Comparison of ENCODE assay signal across 13 cellular contexts in the genomic region with DNA sequence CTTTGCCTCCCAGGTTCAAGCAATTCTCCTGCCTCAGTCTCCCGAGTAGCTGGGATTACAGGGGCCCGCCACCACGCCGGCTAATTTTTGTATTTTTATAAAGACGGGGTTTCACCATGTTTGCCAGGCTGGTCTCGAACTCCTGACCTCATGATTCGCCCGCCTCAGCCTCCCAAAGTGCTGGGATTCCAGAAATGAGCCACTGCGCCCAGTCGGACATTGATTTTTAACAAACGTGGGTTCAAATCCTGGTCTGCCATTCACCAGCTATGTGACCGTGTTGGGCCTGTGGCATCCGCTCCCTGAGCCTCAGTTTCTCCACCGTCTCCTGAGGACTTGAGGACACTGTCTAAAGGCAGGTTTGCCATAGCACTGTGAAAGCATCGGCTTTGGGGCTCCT. TPM values are rescaled to one million over a fixed set of nuclear protein-coding genes. Genes with fewer than 3 reads are reported as not detected.
DNase-seq lines count a peak whose midpoint lies in the region; ATAC-seq and TF ChIP-seq lines count a peak whose summit lies in the region.
"Had no signal": no experiment of that assay in that cellular context is flagged by ENCODE, and none has a peak within 500 bp of the region (broad histone marks: within the 10 kb centered on the region; RNA-seq: fewer than 3 reads in every experiment).

No MANE protein-coding gene starts in this region.

- H3K36me3 Mint-ChIP-seq in activated CD8-positive, alpha-beta memory T cell treated with anti-CD3 and anti-CD28 coated beads, Interleukin-2, amount 10 ng/mL, durations not matched to agents 7 days and 5 days: no peaks in the 10 kb centered on the region
- H3K36me3 Mint-ChIP-seq in chondrocyte (ENCODE audit: low read depth): no peaks in the 10 kb centered on the region
- no peaks in the 10 kb centered on the region for H3K36me3 Mint-ChIP-seq in stimulated activated memory B cell treated with anti-CD40 and anti-IgM and Interleukin-4, amounts not matched to agents 10 μg/mL and 1 μg/mL and 100 μg/mL, for 72 hours
- H3K36me3 Mint-ChIP-seq: brain had no signal

- peaks cover 8% of the 10 kb centered on the region for H3K27me3 Mint-ChIP-seq in activated CD8-positive, alpha-beta memory T cell treated with anti-CD3 and anti-CD28 coated beads, Interleukin-2, amount 10 ng/mL, durations not matched to agents 7 days and 5 days
- H3K27me3 Mint-ChIP-seq in chondrocyte (ENCODE audit: low read depth): no peaks in the 10 kb centered on the region
- no peaks in the 10 kb centered on the region for H3K27me3 Mint-ChIP-seq in stimulated activated memory B cell treated with anti-CD40 and anti-IgM and Interleukin-4, amounts not matched to agents 10 μg/mL and 1 μg/mL and 100 μg/mL, for 72 hours

- CTCF ChIA-PET in activated CD8-positive, alpha-beta memory T cell treated with anti-CD3 and anti-CD28 coated beads, Interleukin-2, amount 10 ng/mL, durations not matched to agents 7 days and 5 days (lab: Charles Lee): interaction anchor here (0.6 to 2.8 kb wide), 5 partner anchors 10 to 1558 kb away, joined by 3 to 17 read pairs (median 5); no protein-coding TSS in a partner anchor
- CTCF ChIA-PET in OCI-LY7 (lab: Charles Lee; ENCODE audit: unreplicated experiment): interaction anchor here (1.8 kb wide), 1 partner anchor 19 kb away, joined by 5 read pairs; no protein-coding TSS in a partner anchor

- peaks cover 67% of the 10 kb centered on the region for H3K4me1 ChIP-seq in OCI-LY7 (ENCODE audit: insufficient read depth, low read length, poor library complexity, severe bottlenecking)

- no peaks in the 10 kb centered on the region for H3K9me2 ChIP-seq in OCI-LY7 (ENCODE audit: insufficient read depth, low read length)

- no peak for TF ChIP-seq CTCF in OCI-LY7 (conservative IDR thresholded peaks at IDR 0.05; ENCODE audit: low read length)
- no peak for TF ChIP-seq CTCF in chondrocyte (IDR thresholded peaks at IDR 0.05)

- peak overlapping the region; percentile 74 for H3K27ac ChIP-seq in OCI-LY7 (ENCODE audit: low read depth, low read length, poor library complexity, severe bottlenecking)
- H3K27ac ChIP-seq: testis had no signal

- no peak overlapping the region for H2AFZ ChIP-seq in OCI-LY7 (ENCODE audit: low read length)

- peak; percentile 41 for DNase-seq in activated CD8-positive, alpha-beta memory T cell treated with anti-CD3 and anti-CD28 coated beads, Interleukin-2, amount 10 ng/mL, durations not matched to agents 7 days and 5 days
- DNase-seq in activated CD8-positive, alpha-beta memory T cell treated with anti-CD3 and anti-CD28 coated beads for 24 hours: no peak
- no peak for DNase-seq in OCI-LY7 (ENCODE audit: low spot score)
- DNase-seq in chondrocyte (ENCODE audit: low spot score): peak; percentile 29
- no peak for DNase-seq in COR-L47 (lab: John Stamatoyannopoulos, UW)
- DNase-seq: NCI-H187, NCI-H510A treated with DMSO at 0.1 percent for 48 hours, PC-3, testis had no signal

- no peaks in the 10 kb centered on the region for H3K36me3 ChIP-seq in OCI-LY7 (ENCODE audit: insufficient read depth, low read length)

- H3K27ac Mint-ChIP-seq in activated CD8-positive, alpha-beta memory T cell treated with anti-CD3 and anti-CD28 coated beads, Interleukin-2, amount 10 ng/mL, durations not matched to agents 7 days and 5 days: peak overlapping the region; percentile 92
- H3K27ac Mint-ChIP-seq in chondrocyte (ENCODE audit: unreplicated experiment): no peak overlapping the region
- H3K27ac Mint-ChIP-seq in stimulated activated memory B cell treated with anti-CD40 and anti-IgM and Interleukin-4, amounts not matched to agents 10 μg/mL and 1 μg/mL and 100 μg/mL, for 72 hours: peak overlapping the region; percentile 94

- peaks cover 59% of the 10 kb centered on the region for H3K4me1 Mint-ChIP-seq in activated CD8-positive, alpha-beta memory T cell treated with anti-CD3 and anti-CD28 coated beads, Interleukin-2, amount 10 ng/mL, durations not matched to agents 7 days and 5 days
- H3K4me1 Mint-ChIP-seq in chondrocyte (ENCODE audit: low read depth): peaks cover 18% of the 10 kb centered on the region
- peaks cover 89% of the 10 kb centered on the region for H3K4me1 Mint-ChIP-seq in stimulated activated memory B cell treated with anti-CD40 and anti-IgM and Interleukin-4, amounts not matched to agents 10 μg/mL and 1 μg/mL and 100 μg/mL, for 72 hours

- ATAC-seq in activated CD8-positive, alpha-beta memory T cell treated with anti-CD3 and anti-CD28 coated beads, Interleukin-2, amount 10 ng/mL, durations not matched to agents 7 days and 5 days: no peak
- ATAC-seq in stimulated activated memory B cell treated with anti-CD40 and anti-IgM and Interleukin-4, amounts not matched to agents 10 μg/mL and 1 μg/mL and 100 μg/mL, for 72 hours: no peak
- ATAC-seq in HG02938 (IDR thresholded peaks at IDR 0.05; ENCODE audit: unreplicated experiment) (no peak), HG03039 (IDR thresholded peaks at IDR 0.05; ENCODE audit: unreplicated experiment) (no peak)
- ATAC-seq: PC-3 had no signal

- no peaks in the 10 kb centered on the region for H4K20me1 ChIP-seq in OCI-LY7 (ENCODE audit: insufficient read depth, low read length)

- no peaks in the 10 kb centered on the region for H3K9me3 ChIP-seq in OCI-LY7 (ENCODE audit: low read length)
- H3K9me3 ChIP-seq: testis had no signal

- H3K9me3 Mint-ChIP-seq in activated CD8-positive, alpha-beta memory T cell treated with anti-CD3 and anti-CD28 coated beads, Interleukin-2, amount 10 ng/mL, durations not matched to agents 7 days and 5 days (ENCODE audit: low read depth): no peaks in the 10 kb centered on the region
- H3K9me3 Mint-ChIP-seq in chondrocyte (ENCODE audit: low read depth): no peaks in the 10 kb centered on the region
- H3K9me3 Mint-ChIP-seq in stimulated activated memory B cell treated with anti-CD40 and anti-IgM and Interleukin-4, amounts not matched to agents 10 μg/mL and 1 μg/mL and 100 μg/mL, for 72 hours: no peaks in the 10 kb centered on the region

- POLR2A ChIA-PET in OCI-LY7 (lab: Charles Lee): interaction anchor here (0.5 kb wide), 1 partner anchor 50 kb away, joined by 3 read pairs; no protein-coding TSS in a partner anchor

- BruUV-seq in OCI-LY7 (replicated peaks; lab: Mats Ljungman, UMichigan): no TSS peak

- H3K79me2 ChIP-seq in OCI-LY7 (ENCODE audit: insufficient read depth, low read depth, low read length): no peaks in the 10 kb centered on the region

- H3K4me2 ChIP-seq in OCI-LY7 (ENCODE audit: low read length): peak overlapping the region; percentile 82

- H3K4me3 ChIP-seq in OCI-LY7 (ENCODE audit: low read depth, low read length, poor library complexity, severe bottlenecking): no peak overlapping the region
- H3K4me3 ChIP-seq: testis had no signal

- intact Hi-C loops in OCI-LY7 (cut with micrococcal nuclease; ENCODE audit: unreplicated experiment): no loop called here

- H3K4me3 Mint-ChIP-seq in activated CD8-positive, alpha-beta memory T cell treated with anti-CD3 and anti-CD28 coated beads, Interleukin-2, amount 10 ng/mL, durations not matched to agents 7 days and 5 days: no peak overlapping the region
- H3K4me3 Mint-ChIP-seq in chondrocyte (ENCODE audit: unreplicated experiment): no peak overlapping the region
- no peak overlapping the region for H3K4me3 Mint-ChIP-seq in stimulated activated memory B cell treated with anti-CD40 and anti-IgM and Interleukin-4, amounts not matched to agents 10 μg/mL and 1 μg/mL and 100 μg/mL, for 72 hours
- H3K4me3 Mint-ChIP-seq: brain had no signal

RNA-seq across cellular contexts. Expression of gene NEK6, which starts 41.8 kb away (rescaled TPM):
- total RNA-seq in activated CD8-positive, alpha-beta memory T cell treated with anti-CD3 and anti-CD28 coated beads, Interleukin-2, amount 10 ng/mL, durations not matched to agents 7 days and 5 days: 10 to 100 TPM in 1 of 2 experiments, 1 to 10 TPM in 1; 6.3 to 10.9 TPM
- total RNA-seq in OCI-LY7 (2014; rRNA removed; shearing (Covaris generic)): 4.4 and 5.6 TPM in 2 replicates
- 12.1 and 16.4 TPM in 2 replicates for total RNA-seq in OCI-LY7 (2022)
- total RNA-seq in chondrocyte: 99.9 to 110 TPM (median 107 TPM) in 3 replicates

Comparison
In these comparisons a context has a peak if more than half of its experiments do, and no peak if none do; other contexts are left out.
1. DNase-seq: peak in activated CD8-positive, alpha-beta memory T cell treated with anti-CD3 and anti-CD28 coated beads, Interleukin-2, amount 10 ng/mL, durations not matched to agents 7 days and 5 days (single experiment) and chondrocyte (single experiment); none in activated CD8-positive, alpha-beta memory T cell treated with anti-CD3 and anti-CD28 coated beads for 24 hours (single experiment), OCI-LY7 (single experiment) and COR-L47 (single experiment).